ENCODE assay signal across 19 cellular contexts in the genomic region with DNA sequence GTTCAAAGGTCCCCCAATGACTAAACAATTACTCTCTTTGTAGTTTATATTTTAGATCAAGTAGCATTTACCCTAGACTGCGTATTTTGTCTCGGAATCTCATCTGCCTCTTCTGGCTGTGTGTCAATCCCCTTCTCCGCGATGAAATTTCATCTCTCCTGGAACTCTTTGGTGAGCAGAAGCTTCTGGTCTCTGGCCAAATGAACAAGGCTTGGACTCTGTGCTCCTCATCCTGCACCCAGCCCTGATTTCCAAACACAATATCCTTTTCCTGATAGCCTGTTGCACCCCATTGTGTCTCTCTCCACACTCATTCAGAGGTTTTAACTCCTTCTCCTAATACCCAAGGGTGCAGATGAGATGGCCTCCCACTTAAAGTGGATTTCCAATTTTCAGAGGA.
"Had no signal": no experiment of that assay in that cellular context is flagged by ENCODE, and none has a peak within 500 bp of the region (broad histone marks: within the 10 kb centered on the region; RNA-seq: fewer than 3 reads in every experiment).

No MANE protein-coding gene starts in this region.

- DNase-seq: activated CD4-positive, alpha-beta T cell treated with anti-CD3 and anti-CD28 coated beads, Interleukin-2, amount 50 U/mL, for 4 hours; activated CD8-positive, alpha-beta memory T cell treated with anti-CD3 and anti-CD28 coated beads for 24 hours; activated CD8-positive, alpha-beta memory T cell treated with anti-CD3 and anti-CD28 coated beads, Interleukin-2, amount 50 U/mL, for 4 hours; activated naive CD4-positive, alpha-beta T cell treated with Interleukin-2 at 50 U/mL for 16 hours; activated naive CD8-positive, alpha-beta T cell treated with anti-CD3 and anti-CD28 coated beads for 36 hours; activated T-cell treated with anti-CD3 and anti-CD28 coated beads, Interleukin-2, amount 50 U/mL, for 4 hours; left ventricle myocardium inferior; naive thymus-derived CD8-positive, alpha-beta T cell; psoas muscle; stimulated activated CD4-positive, alpha-beta T cell treated with anti-CD3 and anti-CD28 coated beads, Interleukin-1b, Interleukin-23, amount 100 ng/mL, for 48 hours; substantia nigra; T-cell; thyroid gland; upper lobe of right lung had no signal

- H3K9me3 ChIP-seq: breast epithelium, esophagus muscularis mucosa, left ventricle myocardium inferior, psoas muscle, right atrium auricular region, thyroid gland, upper lobe of right lung had no signal

- H3K4me3 ChIP-seq: breast epithelium, coronary artery, esophagus muscularis mucosa, left ventricle myocardium inferior, psoas muscle, right atrium auricular region, skin epidermis, thyroid gland, upper lobe of right lung had no signal

- ATAC-seq: activated T-cell treated with anti-CD3 and anti-CD28 coated beads, Interleukin-2, amount 50 U/mL, for 4 hours; naive thymus-derived CD8-positive, alpha-beta T cell; T-cell; upper lobe of right lung had no signal

- H3K27ac ChIP-seq: breast epithelium, coronary artery, esophagus muscularis mucosa, left ventricle myocardium inferior, psoas muscle, right atrium auricular region, skin epidermis, thyroid gland, upper lobe of right lung had no signal

- H3K36me3 ChIP-seq: breast epithelium, esophagus muscularis mucosa, left ventricle myocardium inferior, right atrium auricular region, thyroid gland, upper lobe of right lung had no signal

- H3K4me1 ChIP-seq: breast epithelium, esophagus muscularis mucosa, left ventricle myocardium inferior, right atrium auricular region, thyroid gland, upper lobe of right lung had no signal

- H3K27me3 ChIP-seq: breast epithelium, esophagus muscularis mucosa, right atrium auricular region, thyroid gland, upper lobe of right lung had no signal
